8 cellular contexts compared by ENCODE assay signal in genomic region chr5:156722358-156722757, GRCh38.
"Had no signal": no experiment of that assay in that cellular context is flagged by ENCODE, and none has a peak within 500 bp of the region (broad histone marks: within the 10 kb centered on the region; RNA-seq: fewer than 3 reads in every experiment).

No MANE protein-coding gene starts in this region.

- DNase-seq: GM23248, GOT3, H7, HFFc6 had no signal

- H3K27ac ChIP-seq: GM23248, HL-60 had no signal

- H3K9ac ChIP-seq: GM23248 had no signal

- H3K9me3 ChIP-seq: HAP-1 had no signal

- ATAC-seq: HCT116, HepG2 had no signal

- H3K36me3 ChIP-seq: HAP-1 had no signal

- H2AFZ ChIP-seq: GM23248 had no signal

- H3K4me3 ChIP-seq: GM23248, HAP-1 had no signal
